25 cellular contexts compared by ENCODE assay signal in genomic region chr20:47139934-47140333, GRCh38.
DNase-seq lines count a peak whose midpoint lies in the region; ATAC-seq and TF ChIP-seq lines count a peak whose summit lies in the region.
"Had no signal": no experiment of that assay in that cellular context is flagged by ENCODE, and none has a peak within 500 bp of the region (broad histone marks: within the 10 kb centered on the region; RNA-seq: fewer than 3 reads in every experiment).

No MANE protein-coding gene starts in this region.

- in situ Hi-C loops in mammary epithelial cell (cut with MboI; ENCODE audit: low sequenced_read_pairs in 2 of 2), result no loop called here
- in situ Hi-C loops in brain microvascular endothelial cell (cut with HindIII; ENCODE audit: low pct_ligation_motif_present, low sequenced_read_pairs), result no loop called here

- BruUV-seq in MCF 10A (replicated peaks; lab: Mats Ljungman, UMichigan) (no TSS peak), mammary epithelial cell (replicated peaks; lab: Mats Ljungman, UMichigan) (no TSS peak)

- DNase-seq in MCF 10A (ENCODE audit: unreplicated experiment) (peak; percentile 11), breast epithelium (ENCODE audit: low spot score in 2 of 2) (no peak), mammary epithelial cell (peak; percentile 30), kidney tubule cell (ENCODE audit: low spot score) (peak; percentile 66), head of caudate nucleus (no peak), brain microvascular endothelial cell (no peak)
- no peak for DNase-seq in activated CD4-positive, alpha-beta memory T cell treated with anti-CD3 and anti-CD28 coated beads, Interleukin-2, amount 10 ng/mL, durations not matched to agents 7 days and 5 days
- DNase-seq: 8988T; activated CD8-positive, alpha-beta memory T cell treated with anti-CD3 and anti-CD28 coated beads, Interleukin-2, amount 50 U/mL, for 48 hours; CD8-positive, alpha-beta memory T cell; dermis blood vessel endothelial cell; DMS79; heart right ventricle; Kasumi-1; NCI-H1092; NCI-H2029 treated with DMSO at 0.1 percent for 48 hours; NCI-H446; psoas muscle; small intestine; stimulated activated CD4-positive, alpha-beta T cell treated with anti-CD3 and anti-CD28 coated beads, Interleukin-2, amount 100 ng/mL, for 24 hours; T-helper 2 cell had no signal

- CTCF ChIA-PET in MCF 10A (lab: Yijun Ruan, JAX) (interaction anchor here (0.6 to 2.4 kb wide), 11 partner anchors 9 to 569 kb away, joined by 3 to 5 read pairs (median 3); no protein-coding TSS in a partner anchor), mammary epithelial cell (lab: Charles Lee; ENCODE audit: low non-redundant PET) (no interaction called here)
- CTCF ChIA-PET in activated CD4-positive, alpha-beta memory T cell treated with anti-CD3 and anti-CD28 coated beads, Interleukin-2, amount 10 ng/mL, durations not matched to agents 7 days and 5 days (lab: Charles Lee), result no interaction called here

- peak overlapping the region; percentile 71 for H2AFZ ChIP-seq in mammary epithelial cell (ENCODE audit: low read depth, low read length)

- no peak for TF ChIP-seq CTCF in MCF 10A (IDR thresholded peaks at IDR 0.05; ENCODE audit: unreplicated experiment)
- TF ChIP-seq CTCF in breast epithelium (IDR thresholded peaks at IDR 0.05), result no peak
- no peak for TF ChIP-seq CTCF in mammary epithelial cell (conservative IDR thresholded peaks at IDR 0.05 in 1 of 2, IDR thresholded peaks at IDR 0.05 in 1 of 2; ENCODE audit: extremely low read depth in 1 of 2, insufficient read depth in 1 of 2, low read depth in 1 of 2, low read length in 2 of 2)
- no peak for TF ChIP-seq CTCF in brain microvascular endothelial cell (IDR thresholded peaks at IDR 0.05; ENCODE audit: low read depth, low read length, missing control alignments)

- H3K27me3 ChIP-seq in breast epithelium, result no peaks in the 10 kb centered on the region
- no peaks in the 10 kb centered on the region for H3K27me3 ChIP-seq in mammary epithelial cell (ENCODE audit: insufficient read depth, low read length)
- no peaks in the 10 kb centered on the region for H3K27me3 ChIP-seq in brain microvascular endothelial cell (replicated peaks)
- H3K27me3 ChIP-seq: heart right ventricle had no signal

- no peak overlapping the region for H3K4me3 Mint-ChIP-seq in MCF 10A (ENCODE audit: unreplicated experiment)
- no peak overlapping the region for H3K4me3 Mint-ChIP-seq in activated CD4-positive, alpha-beta memory T cell treated with anti-CD3 and anti-CD28 coated beads, Interleukin-2, amount 10 ng/mL, durations not matched to agents 7 days and 5 days
- H3K4me3 Mint-ChIP-seq: CD8-positive, alpha-beta memory T cell; stimulated activated effector memory CD8-positive, alpha-beta T cell treated with anti-CD3 and anti-CD28 coated beads, Interleukin-12 subunit alpha, Interleukin-12 subunit beta, amount 100 ng/mL, for 72 hours had no signal

- 38% methylated on average over 4 of the region's 4 CpGs for WGBS in mammary epithelial cell (ENCODE audit: low coverage, missing lambda C conversion rate)

- H3K9me3 ChIP-seq in breast epithelium, result no peaks in the 10 kb centered on the region
- peaks cover 9% of the 10 kb centered on the region for H3K9me3 ChIP-seq in mammary epithelial cell (replicated peaks; ENCODE audit: insufficient read depth, low read length)
- H3K9me3 ChIP-seq: psoas muscle had no signal

- intact Hi-C loops in MCF 10A (cut with micrococcal nuclease), result no loop called here
- intact Hi-C loops in breast epithelium (cut with DNase I; ENCODE audit: low total_unique reads), result no loop called here
- intact Hi-C loops in mammary epithelial cell (cut with micrococcal nuclease), result loop anchor here (10.0 kb wide), 1 partner anchor 165 kb away; no protein-coding TSS in a partner anchor
- intact Hi-C loops in head of caudate nucleus (cut with DNase I), result no loop called here

- H3K4me3 ChIP-seq in breast epithelium (no peak overlapping the region), mammary epithelial cell (replicated peaks in 1 of 3; ENCODE audit: insufficient read depth in 1 of 3, low read depth in 2 of 3, low read length in 3 of 3) (no peak overlapping the region), brain microvascular endothelial cell (ENCODE audit: low read depth, low read length) (no peak overlapping the region)
- H3K4me3 ChIP-seq: GM12878, heart right ventricle, psoas muscle, SK-N-MC had no signal

- no peaks in the 10 kb centered on the region for H3K36me3 Mint-ChIP-seq in MCF 10A (ENCODE audit: insufficient read depth, unreplicated experiment)
- H3K36me3 Mint-ChIP-seq in activated CD4-positive, alpha-beta memory T cell treated with anti-CD3 and anti-CD28 coated beads, Interleukin-2, amount 10 ng/mL, durations not matched to agents 7 days and 5 days (ENCODE audit: low read depth), result no peaks in the 10 kb centered on the region
- H3K36me3 Mint-ChIP-seq: CD8-positive, alpha-beta memory T cell; stimulated activated effector memory CD8-positive, alpha-beta T cell treated with anti-CD3 and anti-CD28 coated beads, Interleukin-12 subunit alpha, Interleukin-12 subunit beta, amount 100 ng/mL, for 72 hours had no signal

- no peaks in the 10 kb centered on the region for H4K20me1 ChIP-seq in mammary epithelial cell (ENCODE audit: insufficient read depth, low read length)

- H3K27ac Mint-ChIP-seq in MCF 10A (ENCODE audit: low read depth, unreplicated experiment), result peak overlapping the region; percentile 44
- H3K27ac Mint-ChIP-seq in activated CD4-positive, alpha-beta memory T cell treated with anti-CD3 and anti-CD28 coated beads, Interleukin-2, amount 10 ng/mL, durations not matched to agents 7 days and 5 days, result no peak overlapping the region
- H3K27ac Mint-ChIP-seq: CD8-positive, alpha-beta memory T cell; stimulated activated effector memory CD8-positive, alpha-beta T cell treated with anti-CD3 and anti-CD28 coated beads, Interleukin-12 subunit alpha, Interleukin-12 subunit beta, amount 100 ng/mL, for 72 hours had no signal

- H3K36me3 ChIP-seq in breast epithelium (no peaks in the 10 kb centered on the region), mammary epithelial cell (ENCODE audit: insufficient read depth, low read length) (no peaks in the 10 kb centered on the region), brain microvascular endothelial cell (replicated peaks) (no peaks in the 10 kb centered on the region)
- H3K36me3 ChIP-seq: heart right ventricle had no signal

- H3K4me1 ChIP-seq in breast epithelium, result no peaks in the 10 kb centered on the region
- peaks cover 27% of the 10 kb centered on the region for H3K4me1 ChIP-seq in mammary epithelial cell (ENCODE audit: insufficient read depth, low read length)
- H3K4me1 ChIP-seq: psoas muscle had no signal

- H3K4me2 ChIP-seq in mammary epithelial cell (ENCODE audit: insufficient read depth, low read depth, low read length), result peak overlapping the region; percentile 15

- no peak overlapping the region for H3K9ac ChIP-seq in mammary epithelial cell (ENCODE audit: insufficient read depth, low read length)

- no peaks in the 10 kb centered on the region for H3K79me2 ChIP-seq in mammary epithelial cell (ENCODE audit: insufficient read depth, low read length)

- no peaks in the 10 kb centered on the region for H3K9me3 Mint-ChIP-seq in MCF 10A (ENCODE audit: unreplicated experiment)
- no peaks in the 10 kb centered on the region for H3K9me3 Mint-ChIP-seq in activated CD4-positive, alpha-beta memory T cell treated with anti-CD3 and anti-CD28 coated beads, Interleukin-2, amount 10 ng/mL, durations not matched to agents 7 days and 5 days
- H3K9me3 Mint-ChIP-seq: stimulated activated effector memory CD8-positive, alpha-beta T cell treated with anti-CD3 and anti-CD28 coated beads, Interleukin-12 subunit alpha, Interleukin-12 subunit beta, amount 100 ng/mL, for 72 hours had no signal

- POLR2A ChIA-PET in MCF 10A (lab: Yijun Ruan, JAX), result interaction anchor here (0.6 to 12.1 kb wide), 7 partner anchors 10 to 452 kb away, joined by 3 to 188 read pairs (median 4); no protein-coding TSS in a partner anchor
- POLR2A ChIA-PET in activated CD4-positive, alpha-beta memory T cell treated with anti-CD3 and anti-CD28 coated beads, Interleukin-2, amount 10 ng/mL, durations not matched to agents 7 days and 5 days (lab: Charles Lee), result no interaction called here

- H3K27ac ChIP-seq in breast epithelium (no peak overlapping the region), mammary epithelial cell (ENCODE audit: insufficient read depth, low read depth, low read length) (no peak overlapping the region), brain microvascular endothelial cell (no peak overlapping the region)
- H3K27ac ChIP-seq: heart right ventricle, psoas muscle, SK-N-MC had no signal

- no peaks in the 10 kb centered on the region for H3K27me3 Mint-ChIP-seq in MCF 10A (ENCODE audit: insufficient read depth, unreplicated experiment)
- H3K27me3 Mint-ChIP-seq in activated CD4-positive, alpha-beta memory T cell treated with anti-CD3 and anti-CD28 coated beads, Interleukin-2, amount 10 ng/mL, durations not matched to agents 7 days and 5 days, result peaks cover 20% of the 10 kb centered on the region

- no peak for ATAC-seq in GM21515 (IDR thresholded peaks at IDR 0.05; ENCODE audit: unreplicated experiment)
- ATAC-seq: GM12878; heart right ventricle; psoas muscle; stimulated activated effector memory CD8-positive, alpha-beta T cell treated with anti-CD3 and anti-CD28 coated beads, Interleukin-12 subunit alpha, Interleukin-12 subunit beta, amount 100 ng/mL, for 72 hours had no signal

- dilution Hi-C loops in mammary epithelial cell (cut with HindIII; ENCODE audit: low sequenced_read_pairs), result no loop called here

- no peak for TF ChIP-seq POLR2A in breast epithelium (IDR thresholded peaks at IDR 0.05)

- H3K4me1 Mint-ChIP-seq in MCF 10A (ENCODE audit: insufficient read depth, unreplicated experiment), result peaks cover 23% of the 10 kb centered on the region
- H3K4me1 Mint-ChIP-seq in activated CD4-positive, alpha-beta memory T cell treated with anti-CD3 and anti-CD28 coated beads, Interleukin-2, amount 10 ng/mL, durations not matched to agents 7 days and 5 days, result no peaks in the 10 kb centered on the region
- H3K4me1 Mint-ChIP-seq: CD8-positive, alpha-beta memory T cell; stimulated activated effector memory CD8-positive, alpha-beta T cell treated with anti-CD3 and anti-CD28 coated beads, Interleukin-12 subunit alpha, Interleukin-12 subunit beta, amount 100 ng/mL, for 72 hours had no signal

Comparison
In these comparisons a context has a peak if more than half of its experiments do, and no peak if none do; other contexts are left out.
1. DNase-seq: peak in MCF 10A (single experiment), mammary epithelial cell (single experiment) and kidney tubule cell (single experiment); none in breast epithelium (0 of 2), head of caudate nucleus (0 of 42), activated CD4-positive, alpha-beta memory T cell treated with anti-CD3 and anti-CD28 coated beads, Interleukin-2, amount 10 ng/mL, durations not matched to agents 7 days and 5 days (single experiment) and brain microvascular endothelial cell (single experiment).